1 cellular context compared by ENCODE assay signal in genomic region chr2:180905002-180905401, GRCh38.
TF ChIP-seq lines count a peak whose summit lies in the region.

No MANE protein-coding gene starts in this region.

TF ChIP-seq in H1, 55 proteins besides CTCF, POLR2A, EP300 and RAD21 (continued from another document):
- TF ChIP-seq USF2 (IDR thresholded peaks at IDR 0.05; ENCODE audit: low read length): no peak
- TF ChIP-seq RXRA (IDR thresholded peaks at IDR 0.05; ENCODE audit: insufficient read depth, low read depth, low read length): no peak
- no peak for TF ChIP-seq JUN (IDR thresholded peaks at IDR 0.05; ENCODE audit: low read depth, low read length)
- TF ChIP-seq KDM4A (IDR thresholded peaks at IDR 0.05; ENCODE audit: low read depth, low read length, severe bottlenecking): no peak
- TF ChIP-seq EGR1 (IDR thresholded peaks at IDR 0.05; ENCODE audit: borderline replicate concordance, low read depth, low read length): no peak
- no peak for TF ChIP-seq SP2 (IDR thresholded peaks at IDR 0.05; ENCODE audit: low read length)
- TF ChIP-seq TCF12 (IDR thresholded peaks at IDR 0.05; ENCODE audit: low read depth, low read length): 0 out of 2 replicates have a peak, but pooled peaks have one; percentile 39
- no peak for TF ChIP-seq SIX5 (IDR thresholded peaks at IDR 0.05; ENCODE audit: low read depth, low read length)
- no peak for TF ChIP-seq CHD2 (IDR thresholded peaks at IDR 0.05; ENCODE audit: low read length)
- no peak for TF ChIP-seq SIRT6 (IDR thresholded peaks at IDR 0.05; ENCODE audit: low read length)
- TF ChIP-seq PHF8 (conservative IDR thresholded peaks at IDR 0.05; ENCODE audit: low read depth, low read length): no peak
